ENCODE assay signal across 18 cellular contexts in genomic region chr3:151197981-151198767, GRCh38. TPM values are rescaled to one million over a fixed set of nuclear protein-coding genes. Genes with fewer than 3 reads are reported as not detected.
DNase-seq lines count a peak whose midpoint lies in the region; ATAC-seq and TF ChIP-seq lines count a peak whose summit lies in the region.
"Had no signal": no experiment of that assay in that cellular context is flagged by ENCODE, and none has a peak within 500 bp of the region (broad histone marks: within the 10 kb centered on the region; RNA-seq: fewer than 3 reads in every experiment).

No MANE protein-coding gene starts in this region.

- H3K36me3 ChIP-seq in left lung = no peaks in the 10 kb centered on the region
- H3K36me3 ChIP-seq: prostate gland had no signal

- H3K27ac Mint-ChIP-seq in activated naive CD8-positive, alpha-beta T cell treated with anti-CD3 and anti-CD28 coated beads, Interleukin-2, amount 10 ng/mL, durations not matched to agents 7 days and 5 days = peak overlapping the region; percentile 95

- intact Hi-C loops in left lung (cut with DNase I) (no loop called here), dorsolateral prefrontal cortex (cut with DNase I) (no loop called here)

- TF ChIP-seq CTCF in AG10803 (conservative IDR thresholded peaks at IDR 0.05; ENCODE audit: low read length) (no peak), left lung (IDR thresholded peaks at IDR 0.05) (no peak), dorsolateral prefrontal cortex (IDR thresholded peaks at IDR 0.05 in 54 of 56, conservative IDR thresholded peaks at IDR 0.05 in 2 of 56; ENCODE audit: low read depth in 1 of 56, partially characterized antibody in 56 of 56) (no peak)

- H3K27me3 Mint-ChIP-seq in activated naive CD8-positive, alpha-beta T cell treated with anti-CD3 and anti-CD28 coated beads, Interleukin-2, amount 10 ng/mL, durations not matched to agents 7 days and 5 days = no peaks in the 10 kb centered on the region

- no peak for ATAC-seq in activated naive CD8-positive, alpha-beta T cell treated with anti-CD3 and anti-CD28 coated beads, Interleukin-2, amount 10 ng/mL, durations not matched to agents 7 days and 5 days (ENCODE audit: low read depth)
- ATAC-seq in left lung (peak; percentile 71), GM21786 (IDR thresholded peaks at IDR 0.05; ENCODE audit: unreplicated experiment) (no peak)

- no peak overlapping the region for H3K4me3 ChIP-seq in AG10803 (ENCODE audit: low read length)
- H3K4me3 ChIP-seq in left lung = no peak overlapping the region
- H3K4me3 ChIP-seq in dorsolateral prefrontal cortex = no peak overlapping the region
- H3K4me3 ChIP-seq: prostate gland had no signal

- H3K4me1 Mint-ChIP-seq in activated naive CD8-positive, alpha-beta T cell treated with anti-CD3 and anti-CD28 coated beads, Interleukin-2, amount 10 ng/mL, durations not matched to agents 7 days and 5 days = peaks cover 30% of the 10 kb centered on the region

- H3K27me3 ChIP-seq in left lung = no peaks in the 10 kb centered on the region
- H3K27me3 ChIP-seq in dorsolateral prefrontal cortex = no peaks in the 10 kb centered on the region

- POLR2A ChIA-PET in activated naive CD8-positive, alpha-beta T cell treated with anti-CD3 and anti-CD28 coated beads, Interleukin-2, amount 10 ng/mL, durations not matched to agents 7 days and 5 days (lab: Charles Lee) = interaction anchor here (0.9 to 2.0 kb wide), 2 partner anchors 9 to 12 kb away, joined by 3 to 7 read pairs; no protein-coding TSS in a partner anchor

- DNase-seq in AG10803 (ENCODE audit: low read depth) = peak; percentile 49
- DNase-seq in EL = peak; percentile 17
- DNase-seq in activated naive CD8-positive, alpha-beta T cell treated with anti-CD3 and anti-CD28 coated beads, Interleukin-2, amount 10 ng/mL, durations not matched to agents 7 days and 5 days = no peak
- no peak for DNase-seq in left lung
- DNase-seq in dorsolateral prefrontal cortex = no peak
- no peak for DNase-seq in stimulated activated CD4-positive, alpha-beta T cell treated with anti-CD3 and anti-CD28 coated beads, Interleukin-2, amount 100 ng/mL, for 24 hours
- DNase-seq: foreskin melanocyte; immature natural killer cell; KG1; NCI-H1694; NCI-H510A; RPMI8226; stimulated activated CD4-positive, alpha-beta T cell treated with anti-CD3 and anti-CD28 coated beads, Interleukin-2, amount 100 ng/mL, for 48 hours; T1000 had no signal

- H3K4me3 Mint-ChIP-seq in activated naive CD8-positive, alpha-beta T cell treated with anti-CD3 and anti-CD28 coated beads, Interleukin-2, amount 10 ng/mL, durations not matched to agents 7 days and 5 days = peak overlapping the region; percentile 88

- no peaks in the 10 kb centered on the region for H3K4me1 ChIP-seq in left lung
- H3K4me1 ChIP-seq: prostate gland had no signal

- H3K9me3 ChIP-seq in left lung = no peaks in the 10 kb centered on the region
- H3K9me3 ChIP-seq: prostate gland had no signal

- H3K9me3 Mint-ChIP-seq in activated naive CD8-positive, alpha-beta T cell treated with anti-CD3 and anti-CD28 coated beads, Interleukin-2, amount 10 ng/mL, durations not matched to agents 7 days and 5 days = peaks cover 10% of the 10 kb centered on the region
- H3K9me3 Mint-ChIP-seq: immature natural killer cell had no signal

- peaks cover 65% of the 10 kb centered on the region for H3K36me3 Mint-ChIP-seq in activated naive CD8-positive, alpha-beta T cell treated with anti-CD3 and anti-CD28 coated beads, Interleukin-2, amount 10 ng/mL, durations not matched to agents 7 days and 5 days

- H3K27ac ChIP-seq in left lung = peak overlapping the region in 1 of 2 donors; percentile 26
- H3K27ac ChIP-seq in dorsolateral prefrontal cortex = no peak overlapping the region
- H3K27ac ChIP-seq: prostate gland had no signal

RNA-seq across cellular contexts. Expression of gene GPR171, which starts 4.8 kb away (rescaled TPM):
- 100 to 1,000 TPM; 142 TPM for total RNA-seq in activated naive CD8-positive, alpha-beta T cell treated with anti-CD3 and anti-CD28 coated beads, Interleukin-2, amount 10 ng/mL, durations not matched to agents 7 days and 5 days
- total RNA-seq in left lung = 1 to 10 TPM in 1 of 2 donors, under 1 TPM in 1; 0.96 to 2.9 TPM
- total RNA-seq in dorsolateral prefrontal cortex = 1 to 10 TPM in 1 of 120 experiments, under 1 TPM in 11, not detected in 108; 0.30 to 1.6 (median 0.52) TPM
- total RNA-seq: dermis microvascular lymphatic vessel endothelial cell, H1 had no signal

Comparison
In these comparisons a context has a peak if more than half of its experiments do, and no peak if none do; other contexts are left out.
1. DNase-seq: peak in AG10803 (single experiment) and EL (single experiment); none in activated naive CD8-positive, alpha-beta T cell treated with anti-CD3 and anti-CD28 coated beads, Interleukin-2, amount 10 ng/mL, durations not matched to agents 7 days and 5 days (single experiment), left lung (0 of 2), dorsolateral prefrontal cortex (0 of 10) and stimulated activated CD4-positive, alpha-beta T cell treated with anti-CD3 and anti-CD28 coated beads, Interleukin-2, amount 100 ng/mL, for 24 hours (0 of 2).
2. RNA of gene GPR171, which starts 4.8 kb away (total RNA-seq): 142 TPM in activated naive CD8-positive, alpha-beta T cell treated with anti-CD3 and anti-CD28 coated beads, Interleukin-2, amount 10 ng/mL, durations not matched to agents 7 days and 5 days; 0.96 to 2.9 TPM in left lung and 0.30 to 1.6 TPM in dorsolateral prefrontal cortex; every median in the first group is over 10 times any median in the second.